2 cellular contexts compared by ENCODE assay signal in genomic region chr11:118193910-118194566, GRCh38.
TF ChIP-seq lines count a peak whose summit lies in the region.

No MANE protein-coding gene starts in this region.

TF ChIP-seq in HepG2, 621 proteins besides CTCF, POLR2A, EP300 and RAD21 (continues in another document):
- peak; percentile 16; the same call in 1 of the 2 replicates for TF ChIP-seq PATZ1 (CRISPR knock-in tag; IDR thresholded peaks at IDR 0.05)
- TF ChIP-seq KDM4B (CRISPR knock-in tag; IDR thresholded peaks at IDR 0.05): 0 out of 2 replicates have a peak, but pooled peaks have one; percentile 48
- TF ChIP-seq ZNF160 (CRISPR knock-in tag; IDR thresholded peaks at IDR 0.05): no peak
- TF ChIP-seq ZIK1 (CRISPR knock-in tag; IDR thresholded peaks at IDR 0.05; ENCODE audit: borderline replicate concordance, low read depth): no peak
- TF ChIP-seq ARID4A (CRISPR knock-in tag; IDR thresholded peaks at IDR 0.05; ENCODE audit: borderline replicate concordance): no peak
- no peak for TF ChIP-seq ZNF766 (CRISPR knock-in tag; IDR thresholded peaks at IDR 0.05; ENCODE audit: borderline replicate concordance)
- no peak for TF ChIP-seq ARNT (IDR thresholded peaks at IDR 0.05)
- peak; percentile 67; the same call in 1 of the 2 replicates for TF ChIP-seq ZNF281 (CRISPR knock-in tag; IDR thresholded peaks at IDR 0.05; ENCODE audit: borderline replicate concordance)
- TF ChIP-seq ZNF484 (CRISPR knock-in tag; IDR thresholded peaks at IDR 0.05; ENCODE audit: borderline replicate concordance, low read depth): no peak
- TF ChIP-seq TCF7L2 (IDR thresholded peaks at IDR 0.05; ENCODE audit: low read depth, low read length): no peak
- TF ChIP-seq ZNF775 (CRISPR knock-in tag; IDR thresholded peaks at IDR 0.05; ENCODE audit: borderline replicate concordance): no peak
- TF ChIP-seq FOXO1 (CRISPR knock-in tag; IDR thresholded peaks at IDR 0.05): no peak
- no peak for TF ChIP-seq NR2F6 (IDR thresholded peaks at IDR 0.05)
- TF ChIP-seq NR2F6 (CRISPR knock-in tag; IDR thresholded peaks at IDR 0.05): 0 out of 2 replicates have a peak, but pooled peaks have one; percentile 13

TF ChIP-seq in SK-N-SH treated with all-trans-retinoic acid at 6 μM for 48 hours, 23 proteins besides CTCF, POLR2A, EP300 and RAD21:
- TF ChIP-seq ZNF565 (CRISPR knock-in tag; conservative IDR thresholded peaks at IDR 0.05; ENCODE audit: low read depth) (no peak), SNAI2 (CRISPR knock-in tag; IDR thresholded peaks at IDR 0.05) (no peak), ZNF8 (CRISPR knock-in tag; IDR thresholded peaks at IDR 0.05) (no peak), TSHZ2 (CRISPR knock-in tag; IDR thresholded peaks at IDR 0.05) (no peak)
